In genomic region chr3:61812517-61812916, GRCh38 we compare ENCODE assay signal across 18 cellular contexts.
DNase-seq lines count a peak whose midpoint lies in the region; ATAC-seq and TF ChIP-seq lines count a peak whose summit lies in the region.
"Had no signal": no experiment of that assay in that cellular context is flagged by ENCODE, and none has a peak within 500 bp of the region (broad histone marks: within the 10 kb centered on the region; RNA-seq: fewer than 3 reads in every experiment).

No MANE protein-coding gene starts in this region.

- H2BK5ac ChIP-seq in trophoblast cell (ENCODE audit: low read depth, low read length, poor library complexity) = no peak overlapping the region

- H3K4ac ChIP-seq in trophoblast cell (ENCODE audit: low read depth, low read length) = no peak overlapping the region

- DNase-seq in heart left ventricle (no peak), left ventricle myocardium superior (no peak), ELR (ENCODE audit: low read depth) (peak; percentile 33), RPMI7951 (ENCODE audit: low read depth) (peak; percentile 89), trophoblast cell (peak; percentile 15 to 38), caudate nucleus (lab: John Stamatoyannopoulos, UW) (no peak), lower lobe of right lung (no peak)
- DNase-seq: Calu3; CD4-positive, alpha-beta memory T cell; DMS79 treated with DMSO at 0.1 percent for 48 hours; GF-D8; H9; IMR-90 had no signal

- H3K36me3 ChIP-seq in heart left ventricle (no peaks in the 10 kb centered on the region), trophoblast cell (ENCODE audit: control insufficient read depth in 1 of 2, insufficient read depth in 2 of 2, low read length in 2 of 2) (no peaks in the 10 kb centered on the region), lower lobe of right lung (no peaks in the 10 kb centered on the region)
- H3K36me3 ChIP-seq: BLaER1 had no signal

- no peak overlapping the region for H3K14ac ChIP-seq in trophoblast cell (ENCODE audit: low read length)

- H3K79me2 ChIP-seq in trophoblast cell (ENCODE audit: control insufficient read depth, insufficient read depth, low read length, poor library complexity) = no peaks in the 10 kb centered on the region

- no peak overlapping the region for H2BK12ac ChIP-seq in trophoblast cell (ENCODE audit: low read length)

- TF ChIP-seq CTCF in heart left ventricle (IDR thresholded peaks at IDR 0.05) (no peak), lower lobe of right lung (IDR thresholded peaks at IDR 0.05) (no peak)

- no peak overlapping the region for H3K4me2 ChIP-seq in trophoblast cell (ENCODE audit: low read length)
- H3K4me2 ChIP-seq: A549, BLaER1 had no signal

- TF ChIP-seq POLR2A in heart left ventricle (IDR thresholded peaks at IDR 0.05) = no peak

- no peak overlapping the region for H4K91ac ChIP-seq in trophoblast cell (ENCODE audit: low read depth, low read length)

- no peak overlapping the region for H4K12ac ChIP-seq in trophoblast cell (ENCODE audit: low read depth, low read length)

- no peak overlapping the region for H3K18ac ChIP-seq in trophoblast cell (ENCODE audit: low read length)

- ATAC-seq in heart left ventricle (no peak), left ventricle myocardium superior (no peak), lower lobe of right lung (no peak), HG02970 (IDR thresholded peaks at IDR 0.05; ENCODE audit: low FRiP score, unreplicated experiment) (no peak)
- ATAC-seq: A549, K562 had no signal

- H2BK120ac ChIP-seq in trophoblast cell (ENCODE audit: insufficient read depth, low read length, poor library complexity) = no peak overlapping the region

- H3K27ac ChIP-seq in heart left ventricle (peak overlapping the region in 8 of 12 donors; percentile 40 to 83 (median 74)), trophoblast cell (ENCODE audit: low read depth, low read length) (no peak overlapping the region), caudate nucleus (ENCODE audit: low read depth, low read length) (no peak overlapping the region), lower lobe of right lung (no peak overlapping the region)
- H3K27ac ChIP-seq: 22Rv1, A549, BLaER1 had no signal

- H4K8ac ChIP-seq in trophoblast cell (ENCODE audit: low read depth, low read length) = no peak overlapping the region

- 52 to 63% (median 58%) methylated on average over 3 of the region's 3 CpGs for WGBS in heart left ventricle, 4 donors
- no CpG with 5 or more reads among the region's 3 CpGs for WGBS in trophoblast cell (ENCODE audit: extremely low coverage, insufficient coverage, insufficient read length)

- H3K79me1 ChIP-seq in trophoblast cell (ENCODE audit: low read length) = no peaks in the 10 kb centered on the region

- H3K4me3 ChIP-seq in heart left ventricle = no peak overlapping the region
- no peak overlapping the region for H3K4me3 ChIP-seq in trophoblast cell (ENCODE audit: low read depth, low read length)
- no peak overlapping the region for H3K4me3 ChIP-seq in lower lobe of right lung
- H3K4me3 ChIP-seq: A549, BLaER1, K562 had no signal

- H2AFZ ChIP-seq in trophoblast cell (ENCODE audit: insufficient read depth, low read length, poor library complexity) = no peak overlapping the region

- no peaks in the 10 kb centered on the region for H3K27me3 ChIP-seq in heart left ventricle
- no peaks in the 10 kb centered on the region for H3K27me3 ChIP-seq in trophoblast cell (ENCODE audit: insufficient read depth, low read length)
- H3K27me3 ChIP-seq in lower lobe of right lung (ENCODE audit: low read depth) = no peaks in the 10 kb centered on the region
- H3K27me3 ChIP-seq: BLaER1 had no signal

- intact Hi-C loops in heart left ventricle (cut with DNase I) = loop anchor here in 3 of 10 donors (5.0 kb wide), 2 partner anchors 35 to 90 kb away; no protein-coding TSS in a partner anchor
- intact Hi-C loops in left ventricle myocardium superior (cut with micrococcal nuclease) = no loop called here
- intact Hi-C loops in lower lobe of right lung (cut with DNase I) = no loop called here

- H3K9me3 ChIP-seq in heart left ventricle = no peaks in the 10 kb centered on the region
- no peaks in the 10 kb centered on the region for H3K9me3 ChIP-seq in trophoblast cell (ENCODE audit: insufficient read depth, low read depth, low read length)
- H3K9me3 ChIP-seq in lower lobe of right lung = no peaks in the 10 kb centered on the region
- H3K9me3 ChIP-seq: A549, BLaER1 had no signal

- H3K4me1 ChIP-seq in heart left ventricle = peaks cover 11 to 75% (median 54%) of the 10 kb centered on the region in 12 donors
- H3K4me1 ChIP-seq in trophoblast cell (ENCODE audit: control insufficient read depth in 1 of 2, insufficient read depth in 2 of 2, low read length in 2 of 2) = no peaks in the 10 kb centered on the region
- H3K4me1 ChIP-seq in lower lobe of right lung = peaks cover 36% of the 10 kb centered on the region
- H3K4me1 ChIP-seq: A549, BLaER1 had no signal

- H3K9ac ChIP-seq in trophoblast cell (ENCODE audit: low read length) = no peak overlapping the region
- H3K9ac ChIP-seq: BLaER1 had no signal

- no peak overlapping the region for H2AK5ac ChIP-seq in trophoblast cell (ENCODE audit: low read length)

- H3K23ac ChIP-seq in trophoblast cell (ENCODE audit: low read length) = no peak overlapping the region

Comparison
In these comparisons a context has a peak if more than half of its experiments do, and no peak if none do; other contexts are left out.
1. DNase-seq: peak in ELR (single experiment), RPMI7951 (single experiment) and trophoblast cell (2 of 2); none in heart left ventricle (0 of 5), left ventricle myocardium superior (single experiment), caudate nucleus (0 of 61) and lower lobe of right lung (single experiment).
2. H3K27ac ChIP-seq: peak in heart left ventricle (8 of 12); none in trophoblast cell (single experiment), caudate nucleus (single experiment) and lower lobe of right lung (single experiment).